In the genomic region with DNA sequence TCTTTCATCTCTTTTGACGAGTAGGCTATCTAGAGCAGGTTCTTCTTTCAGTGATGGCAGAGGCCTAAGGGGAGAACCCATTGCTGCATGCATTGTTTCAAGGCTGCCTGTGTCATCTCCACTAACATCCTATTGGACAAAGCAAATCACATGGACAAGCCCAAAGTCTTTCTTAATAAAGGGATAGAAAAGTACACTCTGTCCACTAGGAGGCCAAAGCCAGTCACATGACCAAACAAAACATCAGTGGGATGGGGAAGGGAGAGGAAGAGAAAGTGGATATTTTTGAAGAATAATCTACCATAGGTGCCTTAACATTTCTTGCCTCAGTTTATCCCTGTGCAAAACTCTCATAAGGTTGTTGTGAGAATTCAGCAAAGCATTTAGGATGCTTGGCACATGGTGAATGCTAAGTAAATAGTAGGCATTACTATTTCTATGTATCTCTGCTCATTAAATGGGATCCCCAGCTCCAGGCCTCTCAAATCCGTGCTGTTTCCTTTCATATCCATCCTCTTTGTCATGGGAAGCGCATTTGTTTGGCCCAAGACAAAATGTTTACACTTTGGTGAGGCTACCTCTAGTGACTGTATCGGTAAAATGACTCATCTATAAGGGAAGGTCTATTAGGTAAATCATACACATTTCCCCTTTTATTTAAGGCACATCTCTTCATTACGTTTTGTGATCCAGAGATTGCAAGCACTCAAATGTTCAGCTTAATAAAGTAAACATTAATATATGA, we compare ENCODE assay signal across 15 cellular contexts. TPM values are rescaled to one million over a fixed set of nuclear protein-coding genes. Genes with fewer than 3 reads are reported as not detected.
DNase-seq lines count a peak whose midpoint lies in the region; ATAC-seq and TF ChIP-seq lines count a peak whose summit lies in the region.
"Had no signal": no experiment of that assay in that cellular context is flagged by ENCODE, and none has a peak within 500 bp of the region (broad histone marks: within the 10 kb centered on the region; RNA-seq: fewer than 3 reads in every experiment).

No MANE protein-coding gene starts in this region.

- H3K27me3 Mint-ChIP-seq in WTC11 (ENCODE audit: low read depth) (no peaks in the 10 kb centered on the region), type B pancreatic cell (no peaks in the 10 kb centered on the region)
- H3K27me3 Mint-ChIP-seq: activated CD4-positive, alpha-beta T cell treated with anti-CD3 and anti-CD28 coated beads, Interleukin-2, amount 10 ng/mL, durations not matched to agents 24 days and 14 days; activated naive CD4-positive, alpha-beta T cell treated with anti-CD3 and anti-CD28 coated beads, Interleukin-2, amount 10 ng/mL, durations not matched to agents 7 days and 5 days had no signal

- TF ChIP-seq CTCF in cardiac muscle cell (IDR thresholded peaks at IDR 0.05; ENCODE audit: low read depth, low read length) (peak; percentile 15), WTC11 (IDR thresholded peaks at IDR 0.05) (no peak), type B pancreatic cell (conservative IDR thresholded peaks at IDR 0.05) (peak; percentile 62)

- H3K27me3 ChIP-seq in cardiac muscle cell = no peaks in the 10 kb centered on the region

- H3K4me1 ChIP-seq in cardiac muscle cell (ENCODE audit: low read depth) = no peaks in the 10 kb centered on the region

- no peak overlapping the region for H3K4me3 ChIP-seq in cardiac muscle cell

- H3K9me3 ChIP-seq in cardiac muscle cell (ENCODE audit: low read depth) = no peaks in the 10 kb centered on the region

- no peak overlapping the region for H3K4me3 Mint-ChIP-seq in WTC11
- no peak overlapping the region for H3K4me3 Mint-ChIP-seq in type B pancreatic cell
- H3K4me3 Mint-ChIP-seq: activated CD4-positive, alpha-beta T cell treated with anti-CD3 and anti-CD28 coated beads, Interleukin-2, amount 10 ng/mL, durations not matched to agents 24 days and 14 days; activated naive CD4-positive, alpha-beta T cell treated with anti-CD3 and anti-CD28 coated beads, Interleukin-2, amount 10 ng/mL, durations not matched to agents 7 days and 5 days; stimulated activated effector memory CD8-positive, alpha-beta T cell treated with anti-CD3 and anti-CD28 coated beads, Interleukin-12 subunit alpha, Interleukin-12 subunit beta, amount 100 ng/mL, for 72 hours had no signal

- POLR2A ChIA-PET in WTC11 (lab: Charles Lee) = no interaction called here

- DNase-seq in cardiac muscle cell (ENCODE audit: low read depth in 1 of 2, low spot score in 1 of 2) (peak in 1 of 2 donors; percentile 2), left cardiac atrium (no peak), WTC11 (ENCODE audit: low spot score) (no peak), type B pancreatic cell (ENCODE audit: extremely low spot score, unreplicated experiment) (no peak), foreskin melanocyte (no peak), NCI-H1092 (lab: John Stamatoyannopoulos, UW) (no peak)
- DNase-seq: activated CD4-positive, alpha-beta T cell treated with anti-CD3 and anti-CD28 coated beads, Interleukin-2, amount 10 ng/mL, durations not matched to agents 24 days and 14 days; activated naive CD4-positive, alpha-beta T cell treated with anti-CD3 and anti-CD28 coated beads, Interleukin-2, amount 10 ng/mL, durations not matched to agents 7 days and 5 days; effector CD4-positive, alpha-beta T cell; NCI-H2029; stimulated activated CD4-positive, alpha-beta T cell treated with anti-CD3 and anti-CD28 coated beads, Interleukin-12 subunit alpha, Interleukin-12 subunit beta, amount 100 ng/mL, for 4 hours had no signal

- no peak overlapping the region for H3K27ac ChIP-seq in cardiac muscle cell

- no peaks in the 10 kb centered on the region for H3K36me3 ChIP-seq in cardiac muscle cell

- CTCF ChIA-PET in WTC11 (lab: Charles Lee) = interaction anchor here (0.6 to 1.1 kb wide), 2 partner anchors 15 to 685 kb away, joined by 3 to 4 read pairs; no protein-coding TSS in a partner anchor

- H3K27ac Mint-ChIP-seq in WTC11 = no peak overlapping the region; the same call in 1 of the 2 replicates
- H3K27ac Mint-ChIP-seq in type B pancreatic cell = no peak overlapping the region
- H3K27ac Mint-ChIP-seq: activated CD4-positive, alpha-beta T cell treated with anti-CD3 and anti-CD28 coated beads, Interleukin-2, amount 10 ng/mL, durations not matched to agents 24 days and 14 days; activated naive CD4-positive, alpha-beta T cell treated with anti-CD3 and anti-CD28 coated beads, Interleukin-2, amount 10 ng/mL, durations not matched to agents 7 days and 5 days; stimulated activated effector memory CD8-positive, alpha-beta T cell treated with anti-CD3 and anti-CD28 coated beads, Interleukin-12 subunit alpha, Interleukin-12 subunit beta, amount 100 ng/mL, for 72 hours had no signal

- intact Hi-C loops in left cardiac atrium (cut with DNase I) = no loop called here

- peaks cover 8% of the 10 kb centered on the region; the same call in 1 of the 2 replicates for H3K9me3 Mint-ChIP-seq in WTC11
- H3K9me3 Mint-ChIP-seq in type B pancreatic cell = peaks cover 4% of the 10 kb centered on the region
- H3K9me3 Mint-ChIP-seq: activated CD4-positive, alpha-beta T cell treated with anti-CD3 and anti-CD28 coated beads, Interleukin-2, amount 10 ng/mL, durations not matched to agents 24 days and 14 days had no signal

- H3K4me1 Mint-ChIP-seq in WTC11 = peaks cover 25% of the 10 kb centered on the region
- no peaks in the 10 kb centered on the region for H3K4me1 Mint-ChIP-seq in type B pancreatic cell (ENCODE audit: unreplicated experiment)
- H3K4me1 Mint-ChIP-seq: activated CD4-positive, alpha-beta T cell treated with anti-CD3 and anti-CD28 coated beads, Interleukin-2, amount 10 ng/mL, durations not matched to agents 24 days and 14 days; activated naive CD4-positive, alpha-beta T cell treated with anti-CD3 and anti-CD28 coated beads, Interleukin-2, amount 10 ng/mL, durations not matched to agents 7 days and 5 days; stimulated activated effector memory CD8-positive, alpha-beta T cell treated with anti-CD3 and anti-CD28 coated beads, Interleukin-12 subunit alpha, Interleukin-12 subunit beta, amount 100 ng/mL, for 72 hours had no signal

- ATAC-seq in left cardiac atrium (no peak), HG03432 (IDR thresholded peaks at IDR 0.05; ENCODE audit: unreplicated experiment) (peak; percentile 68), WTC11 (peak; percentile 80), HG03039 (IDR thresholded peaks at IDR 0.05; ENCODE audit: unreplicated experiment) (no peak)
- ATAC-seq: Right ventricle myocardium inferior; stimulated activated effector memory CD8-positive, alpha-beta T cell treated with anti-CD3 and anti-CD28 coated beads, Interleukin-12 subunit alpha, Interleukin-12 subunit beta, amount 100 ng/mL, for 72 hours had no signal

- H3K36me3 Mint-ChIP-seq in WTC11 (no peaks in the 10 kb centered on the region), type B pancreatic cell (no peaks in the 10 kb centered on the region)
- H3K36me3 Mint-ChIP-seq: activated naive CD4-positive, alpha-beta T cell treated with anti-CD3 and anti-CD28 coated beads, Interleukin-2, amount 10 ng/mL, durations not matched to agents 7 days and 5 days; stimulated activated effector memory CD8-positive, alpha-beta T cell treated with anti-CD3 and anti-CD28 coated beads, Interleukin-12 subunit alpha, Interleukin-12 subunit beta, amount 100 ng/mL, for 72 hours had no signal

TF ChIP-seq in WTC11, 78 proteins besides CTCF, POLR2A, EP300 and RAD21:
- TF ChIP-seq, protein P1, sequence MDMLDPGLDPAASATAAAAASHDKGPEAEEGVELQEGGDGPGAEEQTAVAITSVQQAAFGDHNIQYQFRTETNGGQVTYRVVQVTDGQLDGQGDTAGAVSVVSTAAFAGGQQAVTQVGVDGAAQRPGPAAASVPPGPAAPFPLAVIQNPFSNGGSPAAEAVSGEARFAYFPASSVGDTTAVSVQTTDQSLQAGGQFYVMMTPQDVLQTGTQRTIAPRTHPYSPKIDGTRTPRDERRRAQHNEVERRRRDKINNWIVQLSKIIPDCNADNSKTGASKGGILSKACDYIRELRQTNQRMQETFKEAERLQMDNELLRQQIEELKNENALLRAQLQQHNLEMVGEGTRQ (CRISPR knock-in tag; IDR thresholded peaks at IDR 0.05) = peak; percentile 85
- TF ChIP-seq ZNF232 (CRISPR knock-in tag; IDR thresholded peaks at IDR 0.05) = no peak
- TF ChIP-seq, protein P2, sequence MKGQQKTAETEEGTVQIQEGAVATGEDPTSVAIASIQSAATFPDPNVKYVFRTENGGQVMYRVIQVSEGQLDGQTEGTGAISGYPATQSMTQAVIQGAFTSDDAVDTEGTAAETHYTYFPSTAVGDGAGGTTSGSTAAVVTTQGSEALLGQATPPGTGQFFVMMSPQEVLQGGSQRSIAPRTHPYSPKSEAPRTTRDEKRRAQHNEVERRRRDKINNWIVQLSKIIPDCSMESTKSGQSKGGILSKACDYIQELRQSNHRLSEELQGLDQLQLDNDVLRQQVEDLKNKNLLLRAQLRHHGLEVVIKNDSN (CRISPR knock-in tag; IDR thresholded peaks at IDR 0.05) = peak; percentile 76
- TF ChIP-seq NFYB (CRISPR knock-in tag; conservative IDR thresholded peaks at IDR 0.05; ENCODE audit: low read depth) = peak; percentile 84

RNA-seq across cellular contexts. Expression of a gene that starts 16.7 kb away (rescaled TPM):
- total RNA-seq in cardiac muscle cell = 15.0 and 17.3 TPM in 2 replicates
- polyA plus RNA-seq in cardiac muscle cell = 12.2 and 17.2 TPM in 2 replicates
- total RNA-seq in left cardiac atrium = 10 to 100 TPM; 11.5 to 14.4 TPM
- 10.2 to 12.2 TPM (median 11.5 TPM) in 3 replicates for total RNA-seq in WTC11 (2021)
- total RNA-seq in type B pancreatic cell (ENCODE audit: low replicate concordance) = 6.6 and 10.1 TPM in 2 replicates
- total RNA-seq: activated CD4-positive, alpha-beta T cell treated with anti-CD3 and anti-CD28 coated beads, Interleukin-2, amount 10 ng/mL, durations not matched to agents 24 days and 14 days had no signal

Comparison
In these comparisons a context has a peak if more than half of its experiments do, and no peak if none do; other contexts are left out.
1. ATAC-seq: peak in HG03432 (single experiment) and WTC11 (single experiment); none in left cardiac atrium (0 of 2) and HG03039 (single experiment).